In genomic region chr3:196053487-196053886, GRCh38 we compare ENCODE assay signal across 14 cellular contexts. TPM values are rescaled to one million over a fixed set of nuclear protein-coding genes. Genes with fewer than 3 reads are reported as not detected.
DNase-seq lines count a peak whose midpoint lies in the region; ATAC-seq and TF ChIP-seq lines count a peak whose summit lies in the region.
"Had no signal": no experiment of that assay in that cellular context is flagged by ENCODE, and none has a peak within 500 bp of the region (broad histone marks: within the 10 kb centered on the region; RNA-seq: fewer than 3 reads in every experiment).

No MANE protein-coding gene starts in this region.

- no peak overlapping the region for H3K4me3 ChIP-seq in GM23338
- H3K4me3 ChIP-seq: HAP-1 had no signal

- peaks cover 83% of the 10 kb centered on the region for H3K36me3 Mint-ChIP-seq in activated CD8-positive, alpha-beta T cell treated with anti-CD3 and anti-CD28 coated beads for 36 hours (ENCODE audit: low read depth)
- peaks cover 80% of the 10 kb centered on the region for H3K36me3 Mint-ChIP-seq in activated CD8-positive, alpha-beta T cell treated with anti-CD3 and anti-CD28 coated beads, Interleukin-2, amount 10 ng/mL, durations not matched to agents 7 days and 5 days (ENCODE audit: low read depth)
- peaks cover 96% of the 10 kb centered on the region for H3K36me3 Mint-ChIP-seq in GM23338 (ENCODE audit: low read depth)
- H3K36me3 Mint-ChIP-seq in activated naive CD8-positive, alpha-beta T cell treated with anti-CD3 and anti-CD28 coated beads, Interleukin-2, amount 50 U/mL, for 24 hours (ENCODE audit: low read depth) = peaks cover 87% of the 10 kb centered on the region
- peaks cover 34 to 54% of the 10 kb centered on the region in 2 donors for H3K36me3 Mint-ChIP-seq in stimulated activated naive B cell treated with anti-CD40 and anti-IgM and Interleukin-4, amounts not matched to agents 10 μg/mL and 1 μg/mL and 100 μg/mL, for 72 hours

- peak overlapping the region; percentile 64; the same call in 1 of the 2 replicates for H3K27ac ChIP-seq in GM23338 (ENCODE audit: low read depth)

- DNase-seq in activated CD8-positive, alpha-beta T cell treated with anti-CD3 and anti-CD28 coated beads for 36 hours = no peak
- DNase-seq in activated CD8-positive, alpha-beta T cell treated with anti-CD3 and anti-CD28 coated beads, Interleukin-2, amount 10 ng/mL, durations not matched to agents 7 days and 5 days = no peak
- DNase-seq in GM23338 (ENCODE audit: low spot score) = no peak
- DNase-seq in activated naive CD8-positive, alpha-beta T cell treated with anti-CD3 and anti-CD28 coated beads, Interleukin-2, amount 50 U/mL, for 24 hours = no peak
- DNase-seq in stimulated activated naive B cell treated with anti-CD40 and anti-IgM and Interleukin-4, amounts not matched to agents 10 μg/mL and 1 μg/mL and 100 μg/mL, for 72 hours = no peak
- DNase-seq: ACHN; C1 segment of cervical spinal cord; Calu3; CD4-positive, alpha-beta T cell; DMS 273 treated with DMSO at 0.1 percent for 48 hours had no signal

- peaks cover 6% of the 10 kb centered on the region; the same call in 1 of the 2 replicates for H3K79me2 ChIP-seq in GM23338 (replicated peaks; ENCODE audit: insufficient read depth)

- H3K4me3 Mint-ChIP-seq in activated CD8-positive, alpha-beta T cell treated with anti-CD3 and anti-CD28 coated beads for 36 hours = no peak overlapping the region
- no peak overlapping the region for H3K4me3 Mint-ChIP-seq in activated CD8-positive, alpha-beta T cell treated with anti-CD3 and anti-CD28 coated beads, Interleukin-2, amount 10 ng/mL, durations not matched to agents 7 days and 5 days
- H3K4me3 Mint-ChIP-seq in GM23338 = no peak overlapping the region
- H3K4me3 Mint-ChIP-seq in activated naive CD8-positive, alpha-beta T cell treated with anti-CD3 and anti-CD28 coated beads, Interleukin-2, amount 50 U/mL, for 24 hours = no peak overlapping the region
- no peak overlapping the region for H3K4me3 Mint-ChIP-seq in stimulated activated naive B cell treated with anti-CD40 and anti-IgM and Interleukin-4, amounts not matched to agents 10 μg/mL and 1 μg/mL and 100 μg/mL, for 72 hours
- H3K4me3 Mint-ChIP-seq: CD4-positive, alpha-beta T cell; IgD-negative memory B cell had no signal

- peaks cover 9% of the 10 kb centered on the region; the same call in 1 of the 2 replicates for H3K4me1 ChIP-seq in GM23338 (ENCODE audit: insufficient read depth)

- H3F3A ChIP-seq in GM23338 (replicated peaks; ENCODE audit: low read depth) = peaks cover 11% of the 10 kb centered on the region

- no peak for TF ChIP-seq CTCF in activated CD8-positive, alpha-beta T cell treated with anti-CD3 and anti-CD28 coated beads for 36 hours (IDR thresholded peaks at IDR 0.05)
- no peak for TF ChIP-seq CTCF in GM23338 (conservative IDR thresholded peaks at IDR 0.05; ENCODE audit: low read depth in 2 of 2)

- H3K27me3 ChIP-seq in GM23338 (ENCODE audit: insufficient read depth) = no peaks in the 10 kb centered on the region

- H3K36me3 ChIP-seq in GM23338 (ENCODE audit: insufficient read depth) = peaks cover 72% of the 10 kb centered on the region

- H2AFZ ChIP-seq in GM23338 = no peak overlapping the region

- H3K4me2 ChIP-seq in GM23338 = no peak overlapping the region

- H3K9me2 ChIP-seq in GM23338 (ENCODE audit: insufficient read depth) = no peaks in the 10 kb centered on the region

- H3K27ac Mint-ChIP-seq in activated CD8-positive, alpha-beta T cell treated with anti-CD3 and anti-CD28 coated beads for 36 hours = peak overlapping the region; percentile 57
- H3K27ac Mint-ChIP-seq in activated CD8-positive, alpha-beta T cell treated with anti-CD3 and anti-CD28 coated beads, Interleukin-2, amount 10 ng/mL, durations not matched to agents 7 days and 5 days = no peak overlapping the region
- no peak overlapping the region; the same call in 1 of the 2 replicates for H3K27ac Mint-ChIP-seq in GM23338
- peak overlapping the region; percentile 49 for H3K27ac Mint-ChIP-seq in activated naive CD8-positive, alpha-beta T cell treated with anti-CD3 and anti-CD28 coated beads, Interleukin-2, amount 50 U/mL, for 24 hours
- peak overlapping the region; percentile 38 for H3K27ac Mint-ChIP-seq in stimulated activated naive B cell treated with anti-CD40 and anti-IgM and Interleukin-4, amounts not matched to agents 10 μg/mL and 1 μg/mL and 100 μg/mL, for 72 hours
- H3K27ac Mint-ChIP-seq: CD4-positive, alpha-beta T cell; IgD-negative memory B cell had no signal

- intact Hi-C loops in activated CD8-positive, alpha-beta T cell treated with anti-CD3 and anti-CD28 coated beads for 36 hours (cut with micrococcal nuclease) = no loop called here

- H3K27me3 Mint-ChIP-seq in activated CD8-positive, alpha-beta T cell treated with anti-CD3 and anti-CD28 coated beads for 36 hours = no peaks in the 10 kb centered on the region
- no peaks in the 10 kb centered on the region for H3K27me3 Mint-ChIP-seq in activated CD8-positive, alpha-beta T cell treated with anti-CD3 and anti-CD28 coated beads, Interleukin-2, amount 10 ng/mL, durations not matched to agents 7 days and 5 days (ENCODE audit: low read depth)
- H3K27me3 Mint-ChIP-seq in GM23338 (ENCODE audit: insufficient read depth, low read depth, poor library complexity) = peaks cover 11% of the 10 kb centered on the region
- H3K27me3 Mint-ChIP-seq in activated naive CD8-positive, alpha-beta T cell treated with anti-CD3 and anti-CD28 coated beads, Interleukin-2, amount 50 U/mL, for 24 hours = no peaks in the 10 kb centered on the region
- H3K27me3 Mint-ChIP-seq in stimulated activated naive B cell treated with anti-CD40 and anti-IgM and Interleukin-4, amounts not matched to agents 10 μg/mL and 1 μg/mL and 100 μg/mL, for 72 hours = no peaks in the 10 kb centered on the region
- H3K27me3 Mint-ChIP-seq: CD4-positive, alpha-beta T cell; IgD-negative memory B cell had no signal

- no peaks in the 10 kb centered on the region for H3K9me3 Mint-ChIP-seq in activated CD8-positive, alpha-beta T cell treated with anti-CD3 and anti-CD28 coated beads for 36 hours
- no peaks in the 10 kb centered on the region for H3K9me3 Mint-ChIP-seq in activated CD8-positive, alpha-beta T cell treated with anti-CD3 and anti-CD28 coated beads, Interleukin-2, amount 10 ng/mL, durations not matched to agents 7 days and 5 days (ENCODE audit: insufficient read depth)
- no peaks in the 10 kb centered on the region for H3K9me3 Mint-ChIP-seq in GM23338
- H3K9me3 Mint-ChIP-seq in activated naive CD8-positive, alpha-beta T cell treated with anti-CD3 and anti-CD28 coated beads, Interleukin-2, amount 50 U/mL, for 24 hours = no peaks in the 10 kb centered on the region
- H3K9me3 Mint-ChIP-seq in stimulated activated naive B cell treated with anti-CD40 and anti-IgM and Interleukin-4, amounts not matched to agents 10 μg/mL and 1 μg/mL and 100 μg/mL, for 72 hours = no peaks in the 10 kb centered on the region
- H3K9me3 Mint-ChIP-seq: CD4-positive, alpha-beta T cell; IgD-negative memory B cell had no signal

- peaks cover 11% of the 10 kb centered on the region for H3K4me1 Mint-ChIP-seq in activated CD8-positive, alpha-beta T cell treated with anti-CD3 and anti-CD28 coated beads for 36 hours (ENCODE audit: low read depth)
- no peaks in the 10 kb centered on the region for H3K4me1 Mint-ChIP-seq in activated CD8-positive, alpha-beta T cell treated with anti-CD3 and anti-CD28 coated beads, Interleukin-2, amount 10 ng/mL, durations not matched to agents 7 days and 5 days (ENCODE audit: low read depth)
- H3K4me1 Mint-ChIP-seq in GM23338 = peaks cover 16% of the 10 kb centered on the region
- peaks cover 8% of the 10 kb centered on the region for H3K4me1 Mint-ChIP-seq in activated naive CD8-positive, alpha-beta T cell treated with anti-CD3 and anti-CD28 coated beads, Interleukin-2, amount 50 U/mL, for 24 hours
- no peaks in the 10 kb centered on the region for H3K4me1 Mint-ChIP-seq in stimulated activated naive B cell treated with anti-CD40 and anti-IgM and Interleukin-4, amounts not matched to agents 10 μg/mL and 1 μg/mL and 100 μg/mL, for 72 hours
- H3K4me1 Mint-ChIP-seq: IgD-negative memory B cell had no signal

- CTCF ChIA-PET in activated CD8-positive, alpha-beta T cell treated with anti-CD3 and anti-CD28 coated beads for 36 hours (lab: Charles Lee) = no interaction called here
- CTCF ChIA-PET in activated CD8-positive, alpha-beta T cell treated with anti-CD3 and anti-CD28 coated beads, Interleukin-2, amount 10 ng/mL, durations not matched to agents 7 days and 5 days (lab: Charles Lee) = interaction anchor here (1.9 kb wide), 1 partner anchor 20 kb away, joined by 9 read pairs; no protein-coding TSS in a partner anchor

- no peak for ATAC-seq in activated CD8-positive, alpha-beta T cell treated with anti-CD3 and anti-CD28 coated beads for 36 hours
- ATAC-seq in activated CD8-positive, alpha-beta T cell treated with anti-CD3 and anti-CD28 coated beads, Interleukin-2, amount 10 ng/mL, durations not matched to agents 7 days and 5 days = no peak
- ATAC-seq in GM23338 = no peak
- no peak for ATAC-seq in activated naive CD8-positive, alpha-beta T cell treated with anti-CD3 and anti-CD28 coated beads, Interleukin-2, amount 50 U/mL, for 24 hours
- ATAC-seq in stimulated activated naive B cell treated with anti-CD40 and anti-IgM and Interleukin-4, amounts not matched to agents 10 μg/mL and 1 μg/mL and 100 μg/mL, for 72 hours (replicated peaks) = no peak
- no peak for ATAC-seq in GM19035 (IDR thresholded peaks at IDR 0.05; ENCODE audit: unreplicated experiment)
- no peak for ATAC-seq in GM21528 (IDR thresholded peaks at IDR 0.05; ENCODE audit: low FRiP score, unreplicated experiment)

- H4K20me1 ChIP-seq in GM23338 (replicated peaks; ENCODE audit: insufficient read depth) = peaks cover 16% of the 10 kb centered on the region

- POLR2A ChIA-PET in activated CD8-positive, alpha-beta T cell treated with anti-CD3 and anti-CD28 coated beads for 36 hours (lab: Charles Lee) = interaction anchor here (1.1 kb wide), 1 partner anchor 20 kb away, joined by 3 read pairs; no protein-coding TSS in a partner anchor
- POLR2A ChIA-PET in activated CD8-positive, alpha-beta T cell treated with anti-CD3 and anti-CD28 coated beads, Interleukin-2, amount 10 ng/mL, durations not matched to agents 7 days and 5 days (lab: Charles Lee) = no interaction called here

TF ChIP-seq in GM23338, 12 proteins besides CTCF, POLR2A, EP300 and RAD21 (continues in another document):
- no peak for TF ChIP-seq POLR2AphosphoS5 (IDR thresholded peaks at IDR 0.05; ENCODE audit: low read depth)
- no peak for TF ChIP-seq EZH2phosphoT487 (IDR thresholded peaks at IDR 0.05; ENCODE audit: unreplicated experiment)
- no peak for TF ChIP-seq EZH2 (IDR thresholded peaks at IDR 0.05; ENCODE audit: low read depth, unreplicated experiment)
- no peak for TF ChIP-seq ZNF114 (CRISPR knock-in tag; IDR thresholded peaks at IDR 0.05)

RNA-seq across cellular contexts. Expression of gene TFRC, which starts 28.4 kb away (rescaled TPM):
- 100 to 1,000 TPM; 521 to 524 TPM for total RNA-seq in activated CD8-positive, alpha-beta T cell treated with anti-CD3 and anti-CD28 coated beads for 36 hours
- total RNA-seq in activated CD8-positive, alpha-beta T cell treated with anti-CD3 and anti-CD28 coated beads, Interleukin-2, amount 10 ng/mL, durations not matched to agents 7 days and 5 days = 100 to 1,000 TPM; 282 to 298 TPM
- total RNA-seq in GM23338 (2014; rRNA removed; shearing (Covaris generic)) = 179 and 187 TPM in 2 replicates
- 29.3 and 35.5 TPM in 2 replicates for polyA plus RNA-seq in GM23338 (2016; fragmentation: Nextera tagmentation; extraction: Ambion mirVana)

Comparison
In these comparisons a context has a peak if more than half of its experiments do, and no peak if none do; other contexts are left out.
1. H3K27ac Mint-ChIP-seq: peak in activated CD8-positive, alpha-beta T cell treated with anti-CD3 and anti-CD28 coated beads for 36 hours (single experiment), activated naive CD8-positive, alpha-beta T cell treated with anti-CD3 and anti-CD28 coated beads, Interleukin-2, amount 50 U/mL, for 24 hours (single experiment) and stimulated activated naive B cell treated with anti-CD40 and anti-IgM and Interleukin-4, amounts not matched to agents 10 μg/mL and 1 μg/mL and 100 μg/mL, for 72 hours (single experiment); none in activated CD8-positive, alpha-beta T cell treated with anti-CD3 and anti-CD28 coated beads, Interleukin-2, amount 10 ng/mL, durations not matched to agents 7 days and 5 days (single experiment) and GM23338 (single experiment).